In genomic region chr5:135229679-135230132, GRCh38 we compare ENCODE assay signal across 16 cellular contexts.
"Had no signal": no experiment of that assay in that cellular context is flagged by ENCODE, and none has a peak within 500 bp of the region (broad histone marks: within the 10 kb centered on the region; RNA-seq: fewer than 3 reads in every experiment).

No MANE protein-coding gene starts in this region.

- H3K36me3 ChIP-seq: adrenal gland had no signal

- H3K27ac Mint-ChIP-seq: activated CD8-positive, alpha-beta T cell treated with anti-CD3 and anti-CD28 coated beads, Interleukin-2, amount 10 ng/mL, durations not matched to agents 7 days and 5 days; effector memory CD8-positive, alpha-beta T cell; natural killer cell; T-helper 17 cell; WTC11 had no signal

- H3K9me3 ChIP-seq: adrenal gland, body of pancreas, testis had no signal

- H3K9me3 Mint-ChIP-seq: effector memory CD8-positive, alpha-beta T cell; natural killer cell; stimulated activated naive CD8-positive, alpha-beta T cell treated with anti-CD3 and anti-CD28 coated beads, Interleukin-15, amount 100 ng/mL, for 72 hours; WTC11 had no signal

- H3K4me1 ChIP-seq: body of pancreas, testis had no signal

- H3K27me3 Mint-ChIP-seq: stimulated activated naive CD8-positive, alpha-beta T cell treated with anti-CD3 and anti-CD28 coated beads, Interleukin-15, amount 100 ng/mL, for 72 hours had no signal

- H3K27ac ChIP-seq: body of pancreas, testis had no signal

- H3K36me3 Mint-ChIP-seq: natural killer cell, WTC11 had no signal

- H3K4me1 Mint-ChIP-seq: natural killer cell; stimulated activated naive CD8-positive, alpha-beta T cell treated with anti-CD3 and anti-CD28 coated beads, Interleukin-15, amount 100 ng/mL, for 72 hours had no signal

- H3K27me3 ChIP-seq: adrenal gland, body of pancreas, testis had no signal

- DNase-seq: activated CD4-positive, alpha-beta T cell treated with anti-CD3 and anti-CD28 coated beads for 48 hours; activated CD8-positive, alpha-beta memory T cell treated with anti-CD3 and anti-CD28 coated beads, Interleukin-2, amount 50 U/mL, for 48 hours; activated CD8-positive, alpha-beta T cell treated with anti-CD3 and anti-CD28 coated beads, Interleukin-2, amount 10 ng/mL, durations not matched to agents 7 days and 5 days; activated naive CD4-positive, alpha-beta T cell treated with anti-CD3 and anti-CD28 coated beads, Interleukin-2, amount 50 U/mL, for 16 hours; adrenal gland; body of pancreas; central memory CD4-positive, alpha-beta T cell; effector memory CD8-positive, alpha-beta T cell; natural killer cell; occipital lobe; stimulated activated CD4-positive, alpha-beta T cell treated with anti-CD3 and anti-CD28 coated beads, Interleukin-4, amount 100 ng/mL, for 24 hours; stimulated activated naive CD8-positive, alpha-beta T cell treated with anti-CD3 and anti-CD28 coated beads, Interleukin-15, amount 100 ng/mL, for 72 hours; T-helper 17 cell; testis had no signal

- H3K4me3 ChIP-seq: adrenal gland, body of pancreas, coronary artery, testis had no signal

- H3K4me3 Mint-ChIP-seq: activated CD8-positive, alpha-beta T cell treated with anti-CD3 and anti-CD28 coated beads, Interleukin-2, amount 10 ng/mL, durations not matched to agents 7 days and 5 days; effector memory CD8-positive, alpha-beta T cell; natural killer cell; stimulated activated naive CD8-positive, alpha-beta T cell treated with anti-CD3 and anti-CD28 coated beads, Interleukin-15, amount 100 ng/mL, for 72 hours; T-helper 17 cell; WTC11 had no signal

- ATAC-seq: activated CD8-positive, alpha-beta T cell treated with anti-CD3 and anti-CD28 coated beads, Interleukin-2, amount 10 ng/mL, durations not matched to agents 7 days and 5 days; effector memory CD8-positive, alpha-beta T cell; natural killer cell; stimulated activated naive CD8-positive, alpha-beta T cell treated with anti-CD3 and anti-CD28 coated beads, Interleukin-15, amount 100 ng/mL, for 72 hours; T-helper 17 cell; WTC11 had no signal
